Comparison of ENCODE assay signal across 22 cellular contexts in genomic region chr21:8997011-8997440, GRCh38.
DNase-seq lines count a peak whose midpoint lies in the region; ATAC-seq and TF ChIP-seq lines count a peak whose summit lies in the region.
"Had no signal": no experiment of that assay in that cellular context is flagged by ENCODE, and none has a peak within 500 bp of the region (broad histone marks: within the 10 kb centered on the region; RNA-seq: fewer than 3 reads in every experiment).

No MANE protein-coding gene starts in this region.

- peaks cover 5% of the 10 kb centered on the region for H3K27me3 ChIP-seq in CD8-positive, alpha-beta T cell (ENCODE audit: insufficient read depth, low read length)
- H3K27me3 ChIP-seq: BLaER1 had no signal

- peaks cover 19% of the 10 kb centered on the region for H3K27me3 Mint-ChIP-seq in CD8-positive, alpha-beta T cell (ENCODE audit: low read depth)

- peaks cover 31% of the 10 kb centered on the region for H3K9me3 Mint-ChIP-seq in CD8-positive, alpha-beta T cell

- H3K4me3 ChIP-seq in CD8-positive, alpha-beta T cell (ENCODE audit: low read depth, low read length) = no peak overlapping the region
- H3K4me3 ChIP-seq: BLaER1, SJCRH30 had no signal

- ATAC-seq in CD8-positive, alpha-beta T cell = no peak
- no peak for ATAC-seq in HG03175 (IDR thresholded peaks at IDR 0.05; ENCODE audit: unreplicated experiment)
- ATAC-seq: T-cell had no signal

- no peaks in the 10 kb centered on the region for H3K9me3 ChIP-seq in CD8-positive, alpha-beta T cell (ENCODE audit: low read length)
- H3K9me3 ChIP-seq: SJCRH30 had no signal

- TF ChIP-seq CTCF in CD8-positive, alpha-beta T cell (IDR thresholded peaks at IDR 0.05) = no peak

- DNase-seq in SHP77 (lab: John Stamatoyannopoulos, UW) = peak; percentile 77 to 90
- no peak for DNase-seq in SHP77 treated with DMSO at 0.1 percent for 48 hours (lab: John Stamatoyannopoulos, UW)
- peak; percentile 44 for DNase-seq in NCI-H1694 (lab: John Stamatoyannopoulos, UW)
- DNase-seq in SK-MEL-5 (ENCODE audit: low read depth, low spot score) = peak; percentile 55
- peak; percentile 29 for DNase-seq in kidney tubule cell (ENCODE audit: low spot score)
- DNase-seq in CD8-positive, alpha-beta T cell = no peak
- DNase-seq in activated naive CD4-positive, alpha-beta T cell (lab: John Stamatoyannopoulos, UW) = no peak
- DNase-seq: CD4-positive, CD25-positive, alpha-beta regulatory T cell; DMS79; H7; KG1; MM.1S; NCI-H1048; NCI-H1417; NCI-H187 treated with DMSO at 0.1 percent for 48 hours; NCI-H2171 treated with DMSO at 0.1 percent for 48 hours; NCI-H524 treated with DMSO at 0.1 percent for 48 hours; NCI-H774; SJCRH30; T-cell had no signal

- H3K4me3 Mint-ChIP-seq in CD8-positive, alpha-beta T cell = no peak overlapping the region
- H3K4me3 Mint-ChIP-seq: CD4-positive, CD25-positive, alpha-beta regulatory T cell; T-cell had no signal

- H3K36me3 ChIP-seq in CD8-positive, alpha-beta T cell (ENCODE audit: insufficient read depth, low read length) = no peaks in the 10 kb centered on the region
- H3K36me3 ChIP-seq: BLaER1, SJCRH30 had no signal

- CTCF ChIA-PET in CD8-positive, alpha-beta T cell (lab: Charles Lee) = no interaction called here

- no peaks in the 10 kb centered on the region for H3K4me1 ChIP-seq in CD8-positive, alpha-beta T cell (ENCODE audit: insufficient read depth, low read length)
- H3K4me1 ChIP-seq: BLaER1, SJCRH30 had no signal

- in situ Hi-C loops in SK-MEL-5 (cut with HindIII; ENCODE audit: low pct_unique_long_range_greater_than_20kb, low sequenced_read_pairs) = no loop called here

- intact Hi-C loops in CD8-positive, alpha-beta T cell (cut with DNase I, micrococcal nuclease) = no loop called here

- POLR2A ChIA-PET in CD8-positive, alpha-beta T cell (lab: Charles Lee) = no interaction called here

- no peak overlapping the region for H3K27ac Mint-ChIP-seq in CD8-positive, alpha-beta T cell
- H3K27ac Mint-ChIP-seq: CD4-positive, CD25-positive, alpha-beta regulatory T cell; T-cell had no signal

- H3K36me3 Mint-ChIP-seq in CD8-positive, alpha-beta T cell = no peaks in the 10 kb centered on the region
- H3K36me3 Mint-ChIP-seq: T-cell had no signal

- no peak overlapping the region for H3K27ac ChIP-seq in CD8-positive, alpha-beta T cell (ENCODE audit: low read depth, low read length)
- H3K27ac ChIP-seq: BLaER1, SJCRH30 had no signal

- H3K4me1 Mint-ChIP-seq in CD8-positive, alpha-beta T cell (ENCODE audit: low read depth) = no peaks in the 10 kb centered on the region
- H3K4me1 Mint-ChIP-seq: T-cell had no signal

Comparison
In these comparisons a context has a peak if more than half of its experiments do, and no peak if none do; other contexts are left out.
1. DNase-seq: peak in SHP77 (2 of 2), NCI-H1694 (single experiment), SK-MEL-5 (single experiment) and kidney tubule cell (single experiment); none in SHP77 treated with DMSO at 0.1 percent for 48 hours (single experiment), CD8-positive, alpha-beta T cell (0 of 7) and activated naive CD4-positive, alpha-beta T cell (0 of 4).